In the genomic region with DNA sequence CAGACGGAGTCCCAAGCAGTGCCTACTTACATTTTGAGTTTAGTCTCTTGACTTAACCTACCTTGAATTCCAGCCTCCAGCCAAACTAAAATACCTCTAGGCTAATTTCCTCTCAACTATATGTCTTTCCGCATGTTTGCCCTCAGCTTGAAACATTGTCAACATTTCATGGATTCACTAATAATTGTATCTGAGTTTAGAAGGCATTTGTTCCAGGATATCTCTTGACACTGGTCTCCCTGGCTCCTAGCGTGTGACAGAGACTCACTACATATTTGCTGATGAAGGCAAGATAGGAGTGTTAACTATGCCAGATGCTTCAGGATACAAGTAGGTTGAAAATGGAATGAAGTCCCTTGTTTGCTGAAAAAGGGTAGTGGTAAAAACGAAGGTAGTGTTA, we compare ENCODE assay signal across 7 cellular contexts.
"Had no signal": no experiment of that assay in that cellular context is flagged by ENCODE, and none has a peak within 500 bp of the region (broad histone marks: within the 10 kb centered on the region; RNA-seq: fewer than 3 reads in every experiment).

No MANE protein-coding gene starts in this region.

- H3K4me3 ChIP-seq: K562 had no signal

- H3K36me3 Mint-ChIP-seq: IgD-negative memory B cell had no signal

- H3K4me3 Mint-ChIP-seq: IgD-negative memory B cell had no signal

- H3K27ac Mint-ChIP-seq: IgD-negative memory B cell had no signal

- H3K27me3 Mint-ChIP-seq: IgD-negative memory B cell had no signal

- H3K9ac ChIP-seq: KMS-11 had no signal

- DNase-seq: IMR-90, KBM-7, KG1 had no signal

- H3K27ac ChIP-seq: HL-60, KMS-11 had no signal

- H3K4me2 ChIP-seq: KMS-11 had no signal
